Comparison of ENCODE assay signal across 19 cellular contexts in genomic region chr7:42292991-42293521, GRCh38. TPM values are rescaled to one million over a fixed set of nuclear protein-coding genes. Genes with fewer than 3 reads are reported as not detected.
DNase-seq lines count a peak whose midpoint lies in the region; ATAC-seq, FAIRE-seq and TF ChIP-seq lines count a peak whose summit lies in the region.
"Had no signal": no experiment of that assay in that cellular context is flagged by ENCODE, and none has a peak within 500 bp of the region (broad histone marks: within the 10 kb centered on the region; RNA-seq: fewer than 3 reads in every experiment).

No MANE protein-coding gene starts in this region.

- no peaks in the 10 kb centered on the region for H3K27me3 ChIP-seq in MM.1S (replicated peaks; ENCODE audit: insufficient read depth, low read length)
- peaks cover 0 to 1% (median 0%) of the 10 kb centered on the region in 4 experiments; a peak in 1 of 7 replicates for H3K27me3 ChIP-seq in H1 (replicated peaks in 1 of 4; ENCODE audit: control insufficient read depth in 3 of 4, extremely low read depth in 1 of 4, insufficient read depth in 3 of 4, low read length in 3 of 4)
- H3K27me3 ChIP-seq: pancreas, tibial artery had no signal

- H3K9ac ChIP-seq in MM.1S (ENCODE audit: low read length) (no peak overlapping the region), H1 (replicated peaks in 1 of 4; ENCODE audit: extremely low read depth in 1 of 4, low read depth in 3 of 4, low read length in 3 of 4) (no peak overlapping the region)

- no peak for TF ChIP-seq RAD21 in H1 (IDR thresholded peaks at IDR 0.05 in 1 of 2, conservative IDR thresholded peaks at IDR 0.05 in 1 of 2; ENCODE audit: low read depth in 2 of 2, low read length in 2 of 2)

- H3K23me2 ChIP-seq in H1 (ENCODE audit: low read depth, low read length), result no peaks in the 10 kb centered on the region

- no peak overlapping the region for H2AK5ac ChIP-seq in H1 (ENCODE audit: low read depth, low read length)

- H3K79me2 ChIP-seq in MM.1S (ENCODE audit: low read length) (no peaks in the 10 kb centered on the region), H1 (ENCODE audit: control insufficient read depth in 1 of 2, insufficient read depth in 2 of 2, low read length in 2 of 2) (no peaks in the 10 kb centered on the region)
- H3K79me2 ChIP-seq: hepatocyte had no signal

- H2BK12ac ChIP-seq in H1 (ENCODE audit: low read depth, low read length), result 0 out of 2 replicates have a peak overlapping the region, but pooled peaks have one; percentile 28

- H3F3A ChIP-seq in MM.1S (ENCODE audit: insufficient read depth, low read length), result no peaks in the 10 kb centered on the region

- 91% methylated on average over 8 of the region's 8 CpGs; no CpG with 5 or more reads in 1 of the 2 experiments for WGBS in H1 (ENCODE audit: extremely low coverage in 1 of 2, insufficient coverage in 1 of 2, insufficient read length in 1 of 2, insufficient replicate concordance in 2 of 2, low coverage in 1 of 2, low lambda C conversion rate in 2 of 2, missing lambda C conversion rate in 1 of 2), 2 experiments

- no peak for DNase-seq in MM.1S
- no peak for DNase-seq in H1 (ENCODE audit: low read depth in 1 of 2, low spot score in 2 of 2)
- DNase-seq in nephron progenitor cell, result no peak
- DNase-seq in glutamatergic neuron, result no peak
- no peak for DNase-seq in NCI-H2196 treated with DMSO at 0.1 percent for 48 hours (lab: John Stamatoyannopoulos, UW; ENCODE audit: unreplicated experiment)
- no peak for DNase-seq in EL
- DNase-seq: activated CD4-positive, alpha-beta T cell treated with anti-CD3 and anti-CD28 coated beads, Interleukin-2, amount 50 U/mL, for 4 hours; activated T-cell treated with anti-CD3 and anti-CD28 coated beads, Interleukin-2, amount 50 U/mL, for 24 hours; brain microvascular endothelial cell; DMS79 treated with DMSO at 0.1 percent for 48 hours; NCI-H510A; small intestine; T-helper 9 cell; tibial artery had no signal

- H3K9me3 ChIP-seq in MM.1S (replicated peaks; ENCODE audit: insufficient read depth, low read length) (no peaks in the 10 kb centered on the region), H1 (ENCODE audit: insufficient read depth in 2 of 2, low read depth in 1 of 2, low read length in 1 of 2) (no peaks in the 10 kb centered on the region)
- H3K9me3 ChIP-seq: pancreas, tibial artery had no signal

- POLR2A ChIA-PET in H1 (lab: Charles Lee; ENCODE audit: partially characterized antibody), result no interaction called here

- H3K27ac Mint-ChIP-seq in nephron progenitor cell (peak overlapping the region; percentile 40), glutamatergic neuron (ENCODE audit: unreplicated experiment) (no peak overlapping the region)
- H3K27ac Mint-ChIP-seq: activated naive CD4-positive, alpha-beta T cell treated with anti-CD3 and anti-CD28 coated beads, Interleukin-2, amount 50 U/mL, for 72 hours; activated T-cell treated with anti-CD3 and anti-CD28 coated beads, Interleukin-2, amount 50 U/mL, for 24 hours had no signal

- no peaks in the 10 kb centered on the region for H3K9me2 ChIP-seq in MM.1S (replicated peaks; ENCODE audit: insufficient read depth, low read length)

- H3K36me3 ChIP-seq in MM.1S (replicated peaks; ENCODE audit: insufficient read depth, low read length) (no peaks in the 10 kb centered on the region), H1 (ENCODE audit: control insufficient read depth in 2 of 4, insufficient read depth in 4 of 4, low read length in 3 of 4) (no peaks in the 10 kb centered on the region)
- H3K36me3 ChIP-seq: brain microvascular endothelial cell, pancreas, tibial artery had no signal

- H3K9me3 Mint-ChIP-seq in nephron progenitor cell (no peaks in the 10 kb centered on the region), glutamatergic neuron (ENCODE audit: unreplicated experiment) (peaks cover 2% of the 10 kb centered on the region)
- H3K9me3 Mint-ChIP-seq: activated T-cell treated with anti-CD3 and anti-CD28 coated beads, Interleukin-2, amount 50 U/mL, for 24 hours had no signal

- H4K8ac ChIP-seq in H1 (ENCODE audit: extremely low read depth, insufficient read depth, low read length), result no peak overlapping the region

- H2AFZ ChIP-seq in MM.1S (ENCODE audit: low read length), result no peak overlapping the region
- H2AFZ ChIP-seq in H1 (ENCODE audit: low read length), result peak overlapping the region; percentile 78; the same call in 1 of the 2 replicates
- H2AFZ ChIP-seq: hepatocyte had no signal

- H3K36me3 Mint-ChIP-seq in nephron progenitor cell (ENCODE audit: low read depth) (no peaks in the 10 kb centered on the region), glutamatergic neuron (ENCODE audit: unreplicated experiment) (no peaks in the 10 kb centered on the region)
- H3K36me3 Mint-ChIP-seq: activated naive CD4-positive, alpha-beta T cell treated with anti-CD3 and anti-CD28 coated beads, Interleukin-2, amount 50 U/mL, for 72 hours had no signal

- TF ChIP-seq EP300 in H1 (IDR thresholded peaks at IDR 0.05; ENCODE audit: borderline replicate concordance in 1 of 2, low read depth in 2 of 2, low read length in 2 of 2), result no peak

- no peak overlapping the region for H3K18ac ChIP-seq in H1 (ENCODE audit: extremely low read depth, low read length)

- H4K20me1 ChIP-seq in MM.1S (ENCODE audit: insufficient read depth, low read length) (no peaks in the 10 kb centered on the region), H1 (replicated peaks in 1 of 2; ENCODE audit: control insufficient read depth in 1 of 2, insufficient read depth in 2 of 2, low read length in 2 of 2) (no peaks in the 10 kb centered on the region)

- TF ChIP-seq CTCF in 22Rv1 (IDR thresholded peaks at IDR 0.05) (no peak), MM.1S (IDR thresholded peaks at IDR 0.05; ENCODE audit: low read length) (no peak), H1 (IDR thresholded peaks at IDR 0.05; ENCODE audit: control extremely low read depth in 1 of 3, insufficient read depth in 1 of 3, low read depth in 1 of 3, low read length in 3 of 3) (no peak), nephron progenitor cell (IDR thresholded peaks at IDR 0.05) (no peak), glutamatergic neuron (IDR thresholded peaks at IDR 0.05; ENCODE audit: partially characterized antibody, unreplicated experiment) (no peak)

- no peak overlapping the region for H4K5ac ChIP-seq in H1 (ENCODE audit: insufficient read length, low read depth, low read length)

- no peak overlapping the region for H3K56ac ChIP-seq in H1 (replicated peaks; ENCODE audit: insufficient read length, low read depth, low read length)

- CTCF ChIA-PET in H1 (lab: Charles Lee; ENCODE audit: partially characterized antibody), result interaction anchor here (0.6 to 1.5 kb wide), 2 partner anchors 20 to 829 kb away, joined by 3 to 4 read pairs; no protein-coding TSS in a partner anchor

- H3K27ac ChIP-seq in 22Rv1 (peak overlapping the region; percentile 65), MM.1S (ENCODE audit: low read length) (no peak overlapping the region), H1 (ENCODE audit: low read depth, low read length) (no peak overlapping the region)
- H3K27ac ChIP-seq: brain microvascular endothelial cell, hepatocyte, pancreas, tibial artery had no signal

- H3K4me3 Mint-ChIP-seq in nephron progenitor cell (no peak overlapping the region), glutamatergic neuron (ENCODE audit: unreplicated experiment) (no peak overlapping the region)
- H3K4me3 Mint-ChIP-seq: activated T-cell treated with anti-CD3 and anti-CD28 coated beads, Interleukin-2, amount 50 U/mL, for 24 hours had no signal

- H2BK5ac ChIP-seq in H1 (ENCODE audit: low read depth, low read length), result peak overlapping the region; percentile 38; the same call in 1 of the 2 replicates

- no peak overlapping the region for H2BK20ac ChIP-seq in H1 (ENCODE audit: low read length)

- H3K4me3 ChIP-seq in MM.1S (ENCODE audit: low read length), result no peak overlapping the region; the same call in 1 of the 2 replicates
- no peak overlapping the region for H3K4me3 ChIP-seq in H1 (ENCODE audit: extremely low read depth in 1 of 4, insufficient read depth in 2 of 4, low read depth in 3 of 4, low read length in 4 of 4)
- H3K4me3 ChIP-seq: hepatocyte, pancreas, tibial artery had no signal

- no peak for FAIRE-seq in H1 (lab: Jason Lieb, UNC)
- FAIRE-seq: pancreas, small intestine had no signal

- H3K79me1 ChIP-seq in H1 (ENCODE audit: low read depth, low read length), result no peaks in the 10 kb centered on the region; the same call in 1 of the 2 replicates

- no peak overlapping the region for H3K23ac ChIP-seq in H1 (ENCODE audit: insufficient read length)

- H3K4me1 ChIP-seq in MM.1S (ENCODE audit: low read length) (no peaks in the 10 kb centered on the region), H1 (replicated peaks in 1 of 4; ENCODE audit: control insufficient read depth in 3 of 4, insufficient read depth in 4 of 4, low read length in 3 of 4) (no peaks in the 10 kb centered on the region)
- H3K4me1 ChIP-seq: pancreas, tibial artery had no signal

- H4K91ac ChIP-seq in H1 (replicated peaks; ENCODE audit: insufficient read length, low read length), result no peak overlapping the region

- H3K4me1 Mint-ChIP-seq in nephron progenitor cell, result peaks cover 6% of the 10 kb centered on the region
- H3K4me1 Mint-ChIP-seq in glutamatergic neuron (ENCODE audit: low read depth, unreplicated experiment), result no peaks in the 10 kb centered on the region

- TF ChIP-seq POLR2A in H1 (IDR thresholded peaks at IDR 0.05; ENCODE audit: control extremely low read depth in 1 of 2, low read depth in 2 of 2, low read length in 2 of 2), result no peak

- no peak overlapping the region for H2BK120ac ChIP-seq in H1 (replicated peaks; ENCODE audit: low read depth, low read length)

- H3K4me2 ChIP-seq in MM.1S (ENCODE audit: low read depth, low read length) (0 out of 2 replicates have a peak overlapping the region, but pooled peaks have one; percentile 19), H1 (ENCODE audit: insufficient read depth in 1 of 2, low read depth in 2 of 2, low read length in 2 of 2) (no peak overlapping the region)
- H3K4me2 ChIP-seq: hepatocyte had no signal

- no peak for ATAC-seq in GM18520 (IDR thresholded peaks at IDR 0.05; ENCODE audit: unreplicated experiment)
- ATAC-seq: activated naive CD4-positive, alpha-beta T cell treated with anti-CD3 and anti-CD28 coated beads, Interleukin-2, amount 50 U/mL, for 72 hours had no signal

- no peak overlapping the region for H3K4ac ChIP-seq in H1 (replicated peaks; ENCODE audit: insufficient read length, low read depth, low read length)

- H2BK15ac ChIP-seq in H1 (ENCODE audit: low read length), result no peak overlapping the region

- H3K27me3 Mint-ChIP-seq in nephron progenitor cell (ENCODE audit: low read depth, poor library complexity) (peaks cover 2% of the 10 kb centered on the region), glutamatergic neuron (ENCODE audit: unreplicated experiment) (no peaks in the 10 kb centered on the region)
- H3K27me3 Mint-ChIP-seq: activated T-cell treated with anti-CD3 and anti-CD28 coated beads, Interleukin-2, amount 50 U/mL, for 24 hours had no signal

- no peak overlapping the region for H3K14ac ChIP-seq in H1 (ENCODE audit: insufficient read length)

RNA-seq across cellular contexts. Expression of gene GLI3, which starts 56.0 kb away (rescaled TPM):
- 31.1 and 35.4 TPM in 2 replicates for total RNA-seq in H1 (2021; fragmentation: NEBNext Ultra II Directional; extraction: Animal tissue kit (Norgen Biotek cat#: 25700))
- polyA plus RNA-seq in H1 (2011; rRNA removed), result 8.0 and 10.6 TPM in 2 replicates
- 6.6 TPM for polyA plus RNA-seq in H1 (2011; cell fraction: cytosol; rRNA removed)
- 14.8 TPM for polyA plus RNA-seq in H1 (2011; cell fraction: nucleus; rRNA removed)
- 11.4 to 18.7 TPM (median 12.7 TPM) in 4 replicates for polyA plus RNA-seq in H1 (2012, experiment 1 of 2)
- 3.0 TPM for polyA plus RNA-seq in H1 (2012, experiment 2 of 2)
- 7.5 TPM for polyA plus RNA-seq in H1 (2013, experiment 1 of 2)
- polyA plus RNA-seq in H1 (2013, experiment 2 of 2), result 8.6 TPM
- 29.8 and 32.1 TPM in 2 replicates for polyA minus RNA-seq in H1 (2011; rRNA and poly(A)+ RNA removed)
- polyA minus RNA-seq in H1 (2011; cell fraction: cytosol; rRNA and poly(A)+ RNA removed), result 16.4 TPM
- 27.0 TPM for polyA minus RNA-seq in H1 (2011; cell fraction: nucleus; rRNA and poly(A)+ RNA removed)
- 2.9 TPM for total RNA-seq in glutamatergic neuron (ENCODE audit: unreplicated experiment)
